In the genomic region with DNA sequence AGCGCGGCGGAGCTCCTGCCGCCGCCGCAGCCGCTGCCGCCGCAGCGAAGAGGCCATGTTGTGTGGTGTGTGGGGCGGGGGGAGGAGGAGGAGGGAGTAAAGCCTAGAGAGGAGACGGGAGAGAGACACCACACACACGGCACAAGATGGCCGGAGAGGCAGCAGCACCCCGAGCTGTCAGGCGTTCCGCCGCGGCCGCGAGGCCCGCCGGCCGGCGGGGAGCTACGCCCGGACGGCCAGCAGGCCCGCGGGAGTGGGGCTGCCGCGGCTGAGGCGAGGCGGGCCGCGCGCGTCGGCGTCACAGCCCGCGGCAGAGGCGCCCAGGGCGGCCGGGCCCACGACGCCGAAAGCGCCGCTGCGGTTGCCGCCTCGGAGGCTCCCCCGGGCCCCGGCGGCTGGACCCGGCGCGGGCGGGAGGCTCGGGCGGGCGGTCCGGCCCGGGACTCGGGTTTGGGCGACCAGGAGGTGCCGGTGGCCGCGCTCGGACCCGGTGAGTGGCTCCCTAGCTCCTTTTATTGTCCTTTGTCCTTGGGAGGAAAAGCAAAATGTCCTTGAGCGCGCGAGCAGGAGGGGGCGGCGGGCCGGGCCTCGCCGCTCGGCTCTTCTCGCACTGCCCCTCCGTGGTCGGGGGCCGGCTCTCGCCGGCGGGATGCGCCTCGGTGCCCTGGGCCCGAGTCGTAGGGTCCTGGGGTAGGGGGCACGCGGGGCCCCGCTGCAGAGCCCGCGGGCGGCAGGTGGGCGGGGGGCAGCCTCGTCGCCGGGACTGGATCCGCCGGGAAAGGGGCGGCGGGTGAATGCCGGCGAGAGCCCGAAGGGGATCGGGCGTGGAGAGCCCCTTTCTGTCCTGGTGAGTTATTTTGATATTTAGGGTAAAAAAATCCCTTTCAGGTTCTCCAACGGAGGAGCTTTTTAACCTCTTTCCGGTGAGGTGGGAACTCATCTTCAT, we compare ENCODE assay signal across 8 cellular contexts. TPM values are rescaled to one million over a fixed set of nuclear protein-coding genes. Genes with fewer than 3 reads are reported as not detected.
A peak's percentile ranks its signal among the peaks of the same experiment; 100 is the strongest.
DNase-seq lines count a peak whose midpoint lies in the region; ATAC-seq and TF ChIP-seq lines count a peak whose summit lies in the region.

No MANE protein-coding gene starts in this region.

- TF ChIP-seq POLR2A in right lobe of liver (IDR thresholded peaks at IDR 0.05) = peak; percentile 93

- ATAC-seq in GM19023 (IDR thresholded peaks at IDR 0.05; ENCODE audit: unreplicated experiment) (peak; percentile 75), HG03108 (IDR thresholded peaks at IDR 0.05; ENCODE audit: unreplicated experiment) (peak; percentile 41), SK-N-SH treated with all-trans-retinoic acid at 6 μM for 48 hours (peak; percentile 82), right lobe of liver (peak; percentile 1 to 91 (median 40))

- no peaks in the 10 kb centered on the region for H3K27me3 Mint-ChIP-seq in stimulated activated naive CD8-positive, alpha-beta T cell treated with anti-CD3 and anti-CD28 coated beads, Interleukin-15, Interleukin-2, amounts not matched to agents 100 ng/mL and 50 ng/mL, for 24 hours

- H2AFZ ChIP-seq in mammary epithelial cell (ENCODE audit: low read depth, low read length) = no peak overlapping the region

- peaks cover 54% of the 10 kb centered on the region for H3K79me2 ChIP-seq in mammary epithelial cell (ENCODE audit: insufficient read depth, low read length)

- no peaks in the 10 kb centered on the region for H3K9me3 Mint-ChIP-seq in stimulated activated naive CD8-positive, alpha-beta T cell treated with anti-CD3 and anti-CD28 coated beads, Interleukin-15, Interleukin-2, amounts not matched to agents 100 ng/mL and 50 ng/mL, for 24 hours

- H3K4me1 ChIP-seq in mammary epithelial cell (ENCODE audit: insufficient read depth, low read length) (peaks cover 15% of the 10 kb centered on the region), right lobe of liver (peaks cover 0 to 32% (median 4%) of the 10 kb centered on the region in 4 donors)

- peaks cover 70% of the 10 kb centered on the region for H3K4me1 Mint-ChIP-seq in stimulated activated naive CD8-positive, alpha-beta T cell treated with anti-CD3 and anti-CD28 coated beads, Interleukin-15, Interleukin-2, amounts not matched to agents 100 ng/mL and 50 ng/mL, for 24 hours (ENCODE audit: low read depth)

- DNase-seq in AG10803 (ENCODE audit: low read depth) = no peak
- DNase-seq in mammary epithelial cell = no peak
- DNase-seq in right lobe of liver = peak; percentile 44 to 64 (median 63)
- no peak for DNase-seq in medulla oblongata (ENCODE audit: extremely low spot score)

- H3K9ac ChIP-seq in mammary epithelial cell (ENCODE audit: insufficient read depth, low read length) = peak overlapping the region; percentile 100

- peak overlapping the region; percentile 96 for H3K27ac Mint-ChIP-seq in stimulated activated naive CD8-positive, alpha-beta T cell treated with anti-CD3 and anti-CD28 coated beads, Interleukin-15, Interleukin-2, amounts not matched to agents 100 ng/mL and 50 ng/mL, for 24 hours

- 0% methylated on average over 2 of the region's 113 CpGs for WGBS in mammary epithelial cell (ENCODE audit: low coverage, missing lambda C conversion rate)
- WGBS in right lobe of liver (ENCODE audit: insufficient coverage, low coverage, low lambda C conversion rate, missing lambda C conversion rate) = under 1% methylated on average over 22 of the region's 113 CpGs

- H3K36me3 ChIP-seq in mammary epithelial cell (ENCODE audit: insufficient read depth, low read length) = peaks cover 16% of the 10 kb centered on the region
- peaks cover 0 to 28% (median 6%) of the 10 kb centered on the region in 4 donors for H3K36me3 ChIP-seq in right lobe of liver

- H4K20me1 ChIP-seq in mammary epithelial cell (ENCODE audit: insufficient read depth, low read length) = no peaks in the 10 kb centered on the region

- peak overlapping the region; percentile 90 for H3K4me2 ChIP-seq in mammary epithelial cell (ENCODE audit: insufficient read depth, low read depth, low read length)

- H3K9me3 ChIP-seq in mammary epithelial cell (replicated peaks; ENCODE audit: insufficient read depth, low read length) = no peaks in the 10 kb centered on the region
- no peaks in the 10 kb centered on the region for H3K9me3 ChIP-seq in right lobe of liver

- TF ChIP-seq CTCF in AG10803 (conservative IDR thresholded peaks at IDR 0.05; ENCODE audit: low read length) (no peak), mammary epithelial cell (conservative IDR thresholded peaks at IDR 0.05 in 1 of 2, IDR thresholded peaks at IDR 0.05 in 1 of 2; ENCODE audit: extremely low read depth in 1 of 2, insufficient read depth in 1 of 2, low read depth in 1 of 2, low read length in 2 of 2) (no peak), right lobe of liver (IDR thresholded peaks at IDR 0.05) (no peak)

- intact Hi-C loops in mammary epithelial cell (cut with micrococcal nuclease) = loop anchor here (1.0 to 10.0 kb wide), 5 partner anchors 35 to 682 kb away; no protein-coding TSS in a partner anchor
- intact Hi-C loops in right lobe of liver (cut with DNase I) = no loop called here

- CTCF ChIA-PET in mammary epithelial cell (lab: Charles Lee; ENCODE audit: low non-redundant PET) = interaction anchor here (0.6 to 0.7 kb wide), 3 partner anchors 51 to 351 kb away, joined by 3 to 4 read pairs (median 3); no protein-coding TSS in a partner anchor

- in situ Hi-C loops in mammary epithelial cell (cut with MboI; ENCODE audit: low sequenced_read_pairs in 2 of 2) = loop anchor here in 1 of 2 donors (5.0 kb wide), 1 partner anchor 71 kb away; no protein-coding TSS in a partner anchor

- H3K27ac ChIP-seq in mammary epithelial cell (ENCODE audit: insufficient read depth, low read depth, low read length) = peak overlapping the region; percentile 97
- peak overlapping the region; percentile 99 to 100 (median 99) for H3K27ac ChIP-seq in right lobe of liver

- H3K27me3 ChIP-seq in mammary epithelial cell (ENCODE audit: insufficient read depth, low read length) (no peaks in the 10 kb centered on the region), right lobe of liver (no peaks in the 10 kb centered on the region)

- BruUV-seq in mammary epithelial cell (replicated peaks; lab: Mats Ljungman, UMichigan) = TSS peak; percentile 32

- dilution Hi-C loops in mammary epithelial cell (cut with HindIII; ENCODE audit: low sequenced_read_pairs) = no loop called here

- H3K4me3 Mint-ChIP-seq in stimulated activated naive CD8-positive, alpha-beta T cell treated with anti-CD3 and anti-CD28 coated beads, Interleukin-15, Interleukin-2, amounts not matched to agents 100 ng/mL and 50 ng/mL, for 24 hours = peak overlapping the region; percentile 94

- peaks cover 47% of the 10 kb centered on the region for H3K36me3 Mint-ChIP-seq in stimulated activated naive CD8-positive, alpha-beta T cell treated with anti-CD3 and anti-CD28 coated beads, Interleukin-15, Interleukin-2, amounts not matched to agents 100 ng/mL and 50 ng/mL, for 24 hours (ENCODE audit: low read depth)

- H3K4me3 ChIP-seq in AG10803 (ENCODE audit: low read length) (peak overlapping the region; percentile 72), mammary epithelial cell (replicated peaks in 1 of 3; ENCODE audit: insufficient read depth in 1 of 3, low read depth in 2 of 3, low read length in 3 of 3) (peak overlapping the region; percentile 70 to 95 (median 84)), right lobe of liver (peak overlapping the region; percentile 68 to 82 (median 76))

TF ChIP-seq in SK-N-SH treated with all-trans-retinoic acid at 6 μM for 48 hours, 23 proteins besides CTCF, POLR2A, EP300 and RAD21:
- TF ChIP-seq ISL1 (CRISPR knock-in tag; IDR thresholded peaks at IDR 0.05) (no peak), CSDC2 (CRISPR knock-in tag; IDR thresholded peaks at IDR 0.05) (no peak), GLIS3 (CRISPR knock-in tag; IDR thresholded peaks at IDR 0.05) (peak; percentile 42; the same call in 1 of the 2 replicates), ESRRG (CRISPR knock-in tag; IDR thresholded peaks at IDR 0.05) (no peak)
- TF ChIP-seq, protein P1, sequence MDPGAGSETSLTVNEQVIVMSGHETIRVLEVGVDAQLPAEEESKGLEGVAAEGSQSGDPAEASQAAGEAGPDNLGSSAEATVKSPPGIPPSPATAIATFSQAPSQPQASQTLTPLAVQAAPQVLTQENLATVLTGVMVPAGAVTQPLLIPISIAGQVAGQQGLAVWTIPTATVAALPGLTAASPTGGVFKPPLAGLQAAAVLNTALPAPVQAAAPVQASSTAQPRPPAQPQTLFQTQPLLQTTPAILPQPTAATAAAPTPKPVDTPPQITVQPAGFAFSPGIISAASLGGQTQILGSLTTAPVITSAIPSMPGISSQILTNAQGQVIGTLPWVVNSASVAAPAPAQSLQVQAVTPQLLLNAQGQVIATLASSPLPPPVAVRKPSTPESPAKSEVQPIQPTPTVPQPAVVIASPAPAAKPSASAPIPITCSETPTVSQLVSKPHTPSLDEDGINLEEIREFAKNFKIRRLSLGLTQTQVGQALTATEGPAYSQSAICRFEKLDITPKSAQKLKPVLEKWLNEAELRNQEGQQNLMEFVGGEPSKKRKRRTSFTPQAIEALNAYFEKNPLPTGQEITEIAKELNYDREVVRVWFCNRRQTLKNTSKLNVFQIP (CRISPR knock-in tag; IDR thresholded peaks at IDR 0.05; ENCODE audit: borderline replicate concordance, low read depth) = no peak
- TF ChIP-seq, protein P2, sequence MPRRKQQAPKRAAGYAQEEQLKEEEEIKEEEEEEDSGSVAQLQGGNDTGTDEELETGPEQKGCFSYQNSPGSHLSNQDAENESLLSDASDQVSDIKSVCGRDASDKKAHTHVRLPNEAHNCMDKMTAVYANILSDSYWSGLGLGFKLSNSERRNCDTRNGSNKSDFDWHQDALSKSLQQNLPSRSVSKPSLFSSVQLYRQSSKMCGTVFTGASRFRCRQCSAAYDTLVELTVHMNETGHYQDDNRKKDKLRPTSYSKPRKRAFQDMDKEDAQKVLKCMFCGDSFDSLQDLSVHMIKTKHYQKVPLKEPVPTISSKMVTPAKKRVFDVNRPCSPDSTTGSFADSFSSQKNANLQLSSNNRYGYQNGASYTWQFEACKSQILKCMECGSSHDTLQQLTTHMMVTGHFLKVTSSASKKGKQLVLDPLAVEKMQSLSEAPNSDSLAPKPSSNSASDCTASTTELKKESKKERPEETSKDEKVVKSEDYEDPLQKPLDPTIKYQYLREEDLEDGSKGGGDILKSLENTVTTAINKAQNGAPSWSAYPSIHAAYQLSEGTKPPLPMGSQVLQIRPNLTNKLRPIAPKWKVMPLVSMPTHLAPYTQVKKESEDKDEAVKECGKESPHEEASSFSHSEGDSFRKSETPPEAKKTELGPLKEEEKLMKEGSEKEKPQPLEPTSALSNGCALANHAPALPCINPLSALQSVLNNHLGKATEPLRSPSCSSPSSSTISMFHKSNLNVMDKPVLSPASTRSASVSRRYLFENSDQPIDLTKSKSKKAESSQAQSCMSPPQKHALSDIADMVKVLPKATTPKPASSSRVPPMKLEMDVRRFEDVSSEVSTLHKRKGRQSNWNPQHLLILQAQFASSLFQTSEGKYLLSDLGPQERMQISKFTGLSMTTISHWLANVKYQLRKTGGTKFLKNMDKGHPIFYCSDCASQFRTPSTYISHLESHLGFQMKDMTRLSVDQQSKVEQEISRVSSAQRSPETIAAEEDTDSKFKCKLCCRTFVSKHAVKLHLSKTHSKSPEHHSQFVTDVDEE (CRISPR knock-in tag; IDR thresholded peaks at IDR 0.05) = no peak
TF ChIP-seq in SK-N-SH treated with all-trans-retinoic acid at 6 μM for 48 hours: peak in this region for 1.

RNA-seq across cellular contexts. Expression of a gene that starts 17.2 kb away (rescaled TPM):
- total RNA-seq in mammary epithelial cell = 100 to 1,000 TPM in 1 of 2 donors, 10 to 100 TPM in 1; 65.0 to 103 TPM
- 16.9 TPM for polyA plus RNA-seq in mammary epithelial cell
- 67.0 TPM for polyA minus RNA-seq in mammary epithelial cell
- total RNA-seq in right lobe of liver = 10 to 100 TPM; 41.4 to 65.0 (median 56.6) TPM

Comparison
In these comparisons a context has a peak if more than half of its experiments do, and no peak if none do; other contexts are left out.
1. DNase-seq: peak in right lobe of liver (3 of 3); none in AG10803 (single experiment), mammary epithelial cell (single experiment) and medulla oblongata (single experiment).
2. Peak in every context shown above with its lines, with median percentiles within 50 percentile points of each other: H3K4me3 ChIP-seq and ATAC-seq.